In the genomic region with DNA sequence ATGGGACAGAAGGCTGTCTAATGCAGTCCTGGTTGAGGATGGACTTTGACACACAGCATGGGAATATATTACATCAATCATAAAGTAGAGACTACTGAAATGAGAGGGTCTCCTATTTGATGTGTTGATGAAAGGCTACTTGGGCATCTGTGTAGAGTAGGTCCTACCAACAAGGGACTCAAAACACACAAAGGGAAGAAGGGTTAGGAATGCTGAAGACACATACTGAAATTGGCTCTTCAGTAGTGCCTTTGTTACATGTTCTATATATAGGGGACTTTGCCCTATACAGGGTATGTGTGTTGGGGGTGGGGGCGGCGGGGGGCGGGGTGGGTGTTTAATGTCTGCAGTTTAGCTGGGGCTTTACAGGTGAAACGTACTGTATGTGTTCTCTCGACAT, we compare ENCODE assay signal across 13 cellular contexts.
"Had no signal": no experiment of that assay in that cellular context is flagged by ENCODE, and none has a peak within 500 bp of the region (broad histone marks: within the 10 kb centered on the region; RNA-seq: fewer than 3 reads in every experiment).

No MANE protein-coding gene starts in this region.

- H3K27me3 Mint-ChIP-seq: activated CD8-positive, alpha-beta memory T cell treated with anti-CD3 and anti-CD28 coated beads, Interleukin-2, amount 10 ng/mL, durations not matched to agents 7 days and 5 days; activated naive CD4-positive, alpha-beta T cell treated with anti-CD3 and anti-CD28 coated beads, Interleukin-2, amount 10 ng/mL, durations not matched to agents 7 days and 5 days had no signal

- H3K4me3 Mint-ChIP-seq: activated CD8-positive, alpha-beta memory T cell treated with anti-CD3 and anti-CD28 coated beads, Interleukin-2, amount 10 ng/mL, durations not matched to agents 7 days and 5 days; activated naive CD4-positive, alpha-beta T cell treated with anti-CD3 and anti-CD28 coated beads, Interleukin-2, amount 10 ng/mL, durations not matched to agents 7 days and 5 days; neural crest cell had no signal

- DNase-seq: activated CD4-positive, alpha-beta T cell treated with anti-CD3 and anti-CD28 coated beads, Interleukin-2, amount 50 U/mL, for 48 hours; activated CD8-positive, alpha-beta memory T cell treated with anti-CD3 and anti-CD28 coated beads, Interleukin-2, amount 10 ng/mL, durations not matched to agents 7 days and 5 days; activated naive CD4-positive, alpha-beta T cell treated with anti-CD3 and anti-CD28 coated beads, Interleukin-2, amount 10 ng/mL, durations not matched to agents 7 days and 5 days; activated T-cell treated with anti-CD3 and anti-CD28 coated beads, Interleukin-2, amount 50 U/mL, for 1 hour; amygdala; body of pancreas; central memory CD4-positive, alpha-beta T cell; colonic mucosa; right lobe of liver; spleen; T-helper 2 cell had no signal

- ATAC-seq: activated CD4-positive, CD25-positive, alpha-beta regulatory T cell treated with anti-CD3 and anti-CD28 coated beads, Interleukin-2, amount 50 U/mL, for 24 hours; activated CD8-positive, alpha-beta memory T cell treated with anti-CD3 and anti-CD28 coated beads, Interleukin-2, amount 10 ng/mL, durations not matched to agents 7 days and 5 days; body of pancreas had no signal

- H3K9me3 Mint-ChIP-seq: activated naive CD4-positive, alpha-beta T cell treated with anti-CD3 and anti-CD28 coated beads, Interleukin-2, amount 10 ng/mL, durations not matched to agents 7 days and 5 days; neural crest cell had no signal

- H3K36me3 Mint-ChIP-seq: activated CD8-positive, alpha-beta memory T cell treated with anti-CD3 and anti-CD28 coated beads, Interleukin-2, amount 10 ng/mL, durations not matched to agents 7 days and 5 days had no signal

- H3K27ac Mint-ChIP-seq: activated CD8-positive, alpha-beta memory T cell treated with anti-CD3 and anti-CD28 coated beads, Interleukin-2, amount 10 ng/mL, durations not matched to agents 7 days and 5 days; activated naive CD4-positive, alpha-beta T cell treated with anti-CD3 and anti-CD28 coated beads, Interleukin-2, amount 10 ng/mL, durations not matched to agents 7 days and 5 days had no signal
